In the genomic region with DNA sequence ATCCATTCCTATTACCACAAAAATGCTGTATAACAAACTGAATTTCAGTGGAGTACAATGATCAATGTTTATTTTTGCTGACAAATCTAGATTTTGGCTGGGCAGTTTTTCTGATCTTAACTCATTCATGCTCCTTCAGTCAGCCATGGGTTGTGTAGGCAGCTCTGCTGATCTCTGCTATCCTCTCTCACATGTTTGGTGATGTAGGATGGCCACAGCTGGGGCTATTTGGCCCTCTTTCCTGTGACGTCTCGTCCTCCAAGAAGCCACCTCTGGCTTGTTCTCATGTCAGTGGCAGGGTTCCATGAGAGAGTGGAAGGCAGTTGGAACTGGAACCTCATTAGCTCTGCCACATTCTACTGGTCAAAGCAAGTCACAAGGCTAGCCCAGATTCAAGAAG, we compare ENCODE assay signal across 23 cellular contexts.
"Had no signal": no experiment of that assay in that cellular context is flagged by ENCODE, and none has a peak within 500 bp of the region (broad histone marks: within the 10 kb centered on the region; RNA-seq: fewer than 3 reads in every experiment).

No MANE protein-coding gene starts in this region.

- H3K4me1 ChIP-seq: body of pancreas, parathyroid adenoma had no signal

- H3K27ac Mint-ChIP-seq: activated CD4-positive, alpha-beta T cell treated with anti-CD3 and anti-CD28 coated beads for 36 hours; activated CD8-positive, alpha-beta T cell treated with anti-CD3 and anti-CD28 coated beads for 36 hours; activated naive CD4-positive, alpha-beta T cell treated with anti-CD3 and anti-CD28 coated beads, Interleukin-2, amount 50 U/mL, for 72 hours; memory B cell; stimulated activated naive B cell treated with anti-CD40 and anti-IgM and Interleukin-4, amounts not matched to agents 10 μg/mL and 1 μg/mL and 100 μg/mL, for 72 hours had no signal

- H3K36me3 ChIP-seq: neutrophil, WERI-Rb-1 had no signal

- H3K9me3 ChIP-seq: body of pancreas, neutrophil had no signal

- H3K36me3 Mint-ChIP-seq: activated naive CD4-positive, alpha-beta T cell treated with anti-CD3 and anti-CD28 coated beads, Interleukin-2, amount 50 U/mL, for 72 hours; memory B cell; naive thymus-derived CD8-positive, alpha-beta T cell had no signal

- H3K4me3 ChIP-seq: body of pancreas, coronary artery had no signal

- H3K9ac ChIP-seq: parathyroid adenoma had no signal

- H3K4me3 Mint-ChIP-seq: activated CD4-positive, alpha-beta T cell treated with anti-CD3 and anti-CD28 coated beads for 36 hours; activated CD8-positive, alpha-beta T cell treated with anti-CD3 and anti-CD28 coated beads for 36 hours; activated T-cell treated with anti-CD3 and anti-CD28 coated beads, Interleukin-2, amount 50 U/mL, for 4 hours; memory B cell; naive thymus-derived CD8-positive, alpha-beta T cell; stimulated activated naive B cell treated with anti-CD40 and anti-IgM and Interleukin-4, amounts not matched to agents 10 μg/mL and 1 μg/mL and 100 μg/mL, for 72 hours had no signal

- DNase-seq: activated CD4-positive, alpha-beta T cell treated with anti-CD3 and anti-CD28 coated beads for 36 hours; activated CD8-positive, alpha-beta T cell treated with anti-CD3 and anti-CD28 coated beads for 36 hours; activated effector memory CD4-positive, alpha-beta T cell treated with Interleukin-2 at 50 U/mL for 16 hours; activated T-cell treated with anti-CD3 and anti-CD28 coated beads, Interleukin-2, amount 50 U/mL, for 4 hours; body of pancreas; central memory CD4-positive, alpha-beta T cell; effector CD8-positive, alpha-beta T cell; islet precursor cell; naive thymus-derived CD8-positive, alpha-beta T cell; stimulated activated CD4-positive, alpha-beta T cell treated with anti-CD3 and anti-CD28 coated beads, Interleukin-15, amount 100 ng/mL, for 24 hours; stimulated activated CD4-positive, alpha-beta T cell treated with anti-CD3 and anti-CD28 coated beads, Interleukin-4, amount 100 ng/mL, for 1 hour; stimulated activated naive B cell treated with anti-CD40 and anti-IgM and Interleukin-4, amounts not matched to agents 10 μg/mL and 1 μg/mL and 100 μg/mL, for 72 hours; substantia nigra; T-helper 1 cell; trophoblast cell; WERI-Rb-1 had no signal

- H3K9me3 Mint-ChIP-seq: activated CD8-positive, alpha-beta T cell treated with anti-CD3 and anti-CD28 coated beads for 36 hours; activated naive CD4-positive, alpha-beta T cell treated with anti-CD3 and anti-CD28 coated beads, Interleukin-2, amount 50 U/mL, for 72 hours; activated T-cell treated with anti-CD3 and anti-CD28 coated beads, Interleukin-2, amount 50 U/mL, for 4 hours; memory B cell; naive thymus-derived CD8-positive, alpha-beta T cell had no signal

- H3K27ac ChIP-seq: body of pancreas, coronary artery, neutrophil, parathyroid adenoma, WERI-Rb-1 had no signal

- H3K27me3 ChIP-seq: body of pancreas, neutrophil had no signal

- H3K27me3 Mint-ChIP-seq: activated CD4-positive, alpha-beta T cell treated with anti-CD3 and anti-CD28 coated beads for 36 hours; activated CD8-positive, alpha-beta T cell treated with anti-CD3 and anti-CD28 coated beads for 36 hours; memory B cell; naive thymus-derived CD8-positive, alpha-beta T cell; stimulated activated naive B cell treated with anti-CD40 and anti-IgM and Interleukin-4, amounts not matched to agents 10 μg/mL and 1 μg/mL and 100 μg/mL, for 72 hours had no signal

- ATAC-seq: activated CD4-positive, alpha-beta T cell treated with anti-CD3 and anti-CD28 coated beads for 36 hours; activated CD8-positive, alpha-beta T cell treated with anti-CD3 and anti-CD28 coated beads for 36 hours; activated naive CD4-positive, alpha-beta T cell treated with anti-CD3 and anti-CD28 coated beads, Interleukin-2, amount 50 U/mL, for 72 hours; activated T-cell treated with anti-CD3 and anti-CD28 coated beads, Interleukin-2, amount 50 U/mL, for 4 hours; body of pancreas; left lobe of liver; naive thymus-derived CD8-positive, alpha-beta T cell; SK-N-SH treated with all-trans-retinoic acid at 6 μM for 48 hours; stimulated activated naive B cell treated with anti-CD40 and anti-IgM and Interleukin-4, amounts not matched to agents 10 μg/mL and 1 μg/mL and 100 μg/mL, for 72 hours had no signal
